ENCODE assay signal across 1 cellular context in the genomic region with DNA sequence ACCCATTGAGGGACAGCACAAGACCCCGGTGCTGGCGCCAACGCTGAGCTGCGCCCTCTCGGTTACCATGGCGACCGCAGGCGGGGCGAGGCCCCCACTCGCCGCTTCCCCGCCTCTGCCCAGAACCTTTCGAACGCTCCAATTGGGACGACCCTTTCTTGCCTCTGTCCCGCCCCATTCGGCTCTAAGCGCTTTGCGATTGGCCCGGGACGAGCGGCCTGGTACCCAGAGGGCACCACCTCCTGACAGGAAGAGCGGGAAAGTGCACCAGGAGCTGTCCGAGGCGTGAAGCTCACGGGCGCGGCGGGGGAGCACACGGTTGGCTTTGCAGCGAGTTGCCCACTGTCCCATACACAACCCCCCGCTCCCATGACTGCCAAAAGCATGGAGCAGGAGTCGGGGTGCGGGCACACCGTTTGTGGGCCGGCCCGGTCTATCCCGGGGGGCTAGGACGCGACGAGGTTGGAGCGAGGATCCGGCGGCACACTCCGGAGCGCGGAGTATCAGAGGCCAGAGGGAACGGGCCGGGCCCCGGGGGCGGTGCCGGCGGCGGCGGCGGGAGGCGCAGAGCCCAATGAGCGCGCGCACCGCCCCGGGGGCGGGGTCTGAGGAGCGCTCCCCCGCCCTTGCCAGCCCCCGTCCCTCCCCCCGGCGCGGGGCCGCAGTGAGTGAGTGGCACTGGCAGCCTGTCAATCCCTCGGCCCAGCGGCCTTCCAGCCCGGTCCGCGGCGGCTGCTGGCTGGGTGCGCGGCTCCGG.
TF ChIP-seq lines count a peak whose summit lies in the region.

No MANE protein-coding gene starts in this region.

TF ChIP-seq in HepG2, 621 proteins besides CTCF, POLR2A, EP300 and RAD21 (continued from another document and continues in another):
- TF ChIP-seq, protein P1, sequence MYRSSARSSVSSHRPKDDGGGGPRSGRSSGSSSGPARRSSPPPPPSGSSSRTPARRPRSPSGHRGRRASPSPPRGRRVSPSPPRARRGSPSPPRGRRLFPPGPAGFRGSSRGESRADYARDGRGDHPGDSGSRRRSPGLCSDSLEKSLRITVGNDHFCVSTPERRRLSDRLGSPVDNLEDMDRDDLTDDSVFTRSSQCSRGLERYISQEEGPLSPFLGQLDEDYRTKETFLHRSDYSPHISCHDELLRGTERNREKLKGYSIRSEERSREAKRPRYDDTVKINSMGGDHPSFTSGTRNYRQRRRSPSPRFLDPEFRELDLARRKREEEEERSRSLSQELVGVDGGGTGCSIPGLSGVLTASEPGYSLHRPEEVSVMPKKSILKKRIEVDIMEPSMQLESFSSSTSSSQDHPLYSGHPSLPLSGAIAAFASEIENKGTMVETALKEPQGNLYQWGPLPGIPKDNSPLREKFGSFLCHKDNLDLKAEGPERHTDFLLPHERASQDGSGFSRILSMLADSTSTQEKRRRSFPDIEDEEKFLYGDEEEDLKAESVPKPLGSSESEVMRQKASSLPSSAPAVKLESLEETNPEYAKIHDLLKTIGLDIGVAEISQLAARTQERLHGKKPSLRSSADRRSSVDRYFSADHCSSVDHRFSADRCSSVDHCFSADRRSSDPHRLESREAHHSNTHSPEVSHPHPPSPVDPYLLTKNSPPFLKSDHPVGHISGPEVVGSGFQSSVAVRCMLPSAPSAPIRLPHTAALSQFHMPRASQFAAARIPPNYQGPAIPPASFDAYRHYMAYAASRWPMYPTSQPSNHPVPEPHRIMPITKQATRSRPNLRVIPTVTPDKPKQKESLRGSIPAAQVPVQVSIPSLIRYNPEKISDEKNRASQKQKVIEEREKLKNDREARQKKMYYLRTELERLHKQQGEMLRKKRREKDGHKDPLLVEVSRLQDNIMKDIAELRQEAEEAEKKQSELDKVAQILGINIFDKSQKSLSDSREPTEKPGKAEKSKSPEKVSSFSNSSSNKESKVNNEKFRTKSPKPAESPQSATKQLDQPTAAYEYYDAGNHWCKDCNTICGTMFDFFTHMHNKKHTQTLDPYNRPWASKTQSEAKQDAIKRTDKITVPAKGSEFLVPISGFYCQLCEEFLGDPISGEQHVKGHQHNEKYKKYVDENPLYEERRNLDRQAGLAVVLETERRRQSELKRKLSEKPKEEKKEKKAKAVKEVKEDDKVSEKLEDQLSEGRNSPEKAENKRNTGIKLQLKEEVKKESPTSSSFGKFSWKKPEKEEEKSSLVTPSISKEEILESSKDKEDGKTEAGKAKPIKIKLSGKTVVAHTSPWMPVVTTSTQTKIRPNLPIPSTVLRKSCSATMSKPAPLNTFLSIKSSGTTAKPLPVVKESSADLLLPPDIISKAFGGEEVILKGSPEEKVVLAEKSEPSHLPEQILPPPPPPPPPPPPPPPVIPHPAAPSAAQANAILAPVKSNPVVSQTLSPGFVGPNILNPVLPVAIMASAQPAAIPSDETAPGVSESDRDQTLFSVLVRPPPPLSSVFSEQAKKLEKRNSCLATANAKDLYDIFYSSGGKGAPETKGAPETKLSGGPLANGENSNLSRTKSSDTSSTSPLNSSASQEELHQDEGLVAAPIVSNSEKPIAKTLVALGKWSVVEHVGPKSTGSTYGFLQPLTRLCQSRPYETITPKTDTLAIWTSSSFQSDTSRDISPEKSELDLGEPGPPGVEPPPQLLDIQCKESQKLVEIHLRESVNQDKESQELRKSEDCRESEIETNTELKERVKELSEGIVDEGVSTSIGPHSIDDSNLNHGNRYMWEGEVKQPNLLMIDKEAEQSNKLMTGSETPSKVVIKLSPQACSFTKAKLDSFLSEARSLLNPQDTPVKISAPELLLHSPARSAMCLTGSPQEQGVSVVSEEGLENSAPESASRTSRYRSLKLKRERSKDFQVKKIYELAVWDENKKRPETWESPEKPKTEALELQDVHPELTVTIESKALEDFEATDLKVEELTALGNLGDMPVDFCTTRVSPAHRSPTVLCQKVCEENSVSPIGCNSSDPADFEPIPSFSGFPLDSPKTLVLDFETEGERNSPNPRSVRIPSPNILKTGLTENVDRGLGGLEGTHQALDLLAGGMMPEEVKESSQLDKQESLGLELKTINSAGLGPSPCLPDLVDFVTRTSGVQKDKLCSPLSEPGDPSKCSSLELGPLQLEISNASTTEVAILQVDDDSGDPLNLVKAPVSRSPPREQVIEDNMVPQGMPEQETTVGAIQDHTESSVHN (CRISPR knock-in tag; IDR thresholded peaks at IDR 0.05) = peak; percentile 90; the same call in 1 of the 2 replicates
- no peak for TF ChIP-seq KDM6A (CRISPR knock-in tag; IDR thresholded peaks at IDR 0.05; ENCODE audit: low read depth)
- TF ChIP-seq SRSF4 (IDR thresholded peaks at IDR 0.05; ENCODE audit: low read depth, low read length, poor library complexity, severe bottlenecking) = no peak
- TF ChIP-seq PAF1 (CRISPR knock-in tag; IDR thresholded peaks at IDR 0.05) = no peak
- TF ChIP-seq TEAD3 (CRISPR knock-in tag; optimal IDR thresholded peaks at IDR 0.05; ENCODE audit: borderline replicate concordance) = no peak
- no peak for TF ChIP-seq NFIC (IDR thresholded peaks at IDR 0.05; ENCODE audit: low read length)
- TF ChIP-seq, protein P2, sequence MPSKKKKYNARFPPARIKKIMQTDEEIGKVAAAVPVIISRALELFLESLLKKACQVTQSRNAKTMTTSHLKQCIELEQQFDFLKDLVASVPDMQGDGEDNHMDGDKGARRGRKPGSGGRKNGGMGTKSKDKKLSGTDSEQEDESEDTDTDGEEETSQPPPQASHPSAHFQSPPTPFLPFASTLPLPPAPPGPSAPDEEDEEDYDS (CRISPR knock-in tag; IDR thresholded peaks at IDR 0.05) = peak; percentile 43; the same call in 1 of the 2 replicates
- TF ChIP-seq ZNF775 (CRISPR knock-in tag; IDR thresholded peaks at IDR 0.05; ENCODE audit: borderline replicate concordance) = peak; percentile 79
- TF ChIP-seq ZNF816 (CRISPR knock-in tag; IDR thresholded peaks at IDR 0.05; ENCODE audit: borderline replicate concordance) = peak; percentile 60; the same call in 1 of the 2 replicates
- 0 out of 2 replicates have a peak, but pooled peaks have one; percentile 77 for TF ChIP-seq SMAD1 (CRISPR knock-in tag; IDR thresholded peaks at IDR 0.05; ENCODE audit: borderline replicate concordance, low read depth)
- peak; percentile 90; the same call in 1 of the 2 replicates for TF ChIP-seq ZNF577 (CRISPR knock-in tag; IDR thresholded peaks at IDR 0.05; ENCODE audit: borderline replicate concordance, low read depth)
- TF ChIP-seq ZNF552 (CRISPR knock-in tag; IDR thresholded peaks at IDR 0.05; ENCODE audit: borderline replicate concordance) = peak; percentile 98
- no peak for TF ChIP-seq ZNF136 (CRISPR knock-in tag; IDR thresholded peaks at IDR 0.05; ENCODE audit: low read depth)
- TF ChIP-seq SETDB1 (CRISPR knock-in tag; IDR thresholded peaks at IDR 0.05; ENCODE audit: borderline replicate concordance) = no peak; the same call in 1 of the 2 replicates
- TF ChIP-seq, protein P3, sequence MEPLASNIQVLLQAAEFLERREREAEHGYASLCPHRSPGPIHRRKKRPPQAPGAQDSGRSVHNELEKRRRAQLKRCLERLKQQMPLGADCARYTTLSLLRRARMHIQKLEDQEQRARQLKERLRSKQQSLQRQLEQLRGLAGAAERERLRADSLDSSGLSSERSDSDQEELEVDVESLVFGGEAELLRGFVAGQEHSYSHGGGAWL (CRISPR knock-in tag; IDR thresholded peaks at IDR 0.05) = peak; percentile 96
- TF ChIP-seq, protein P4, sequence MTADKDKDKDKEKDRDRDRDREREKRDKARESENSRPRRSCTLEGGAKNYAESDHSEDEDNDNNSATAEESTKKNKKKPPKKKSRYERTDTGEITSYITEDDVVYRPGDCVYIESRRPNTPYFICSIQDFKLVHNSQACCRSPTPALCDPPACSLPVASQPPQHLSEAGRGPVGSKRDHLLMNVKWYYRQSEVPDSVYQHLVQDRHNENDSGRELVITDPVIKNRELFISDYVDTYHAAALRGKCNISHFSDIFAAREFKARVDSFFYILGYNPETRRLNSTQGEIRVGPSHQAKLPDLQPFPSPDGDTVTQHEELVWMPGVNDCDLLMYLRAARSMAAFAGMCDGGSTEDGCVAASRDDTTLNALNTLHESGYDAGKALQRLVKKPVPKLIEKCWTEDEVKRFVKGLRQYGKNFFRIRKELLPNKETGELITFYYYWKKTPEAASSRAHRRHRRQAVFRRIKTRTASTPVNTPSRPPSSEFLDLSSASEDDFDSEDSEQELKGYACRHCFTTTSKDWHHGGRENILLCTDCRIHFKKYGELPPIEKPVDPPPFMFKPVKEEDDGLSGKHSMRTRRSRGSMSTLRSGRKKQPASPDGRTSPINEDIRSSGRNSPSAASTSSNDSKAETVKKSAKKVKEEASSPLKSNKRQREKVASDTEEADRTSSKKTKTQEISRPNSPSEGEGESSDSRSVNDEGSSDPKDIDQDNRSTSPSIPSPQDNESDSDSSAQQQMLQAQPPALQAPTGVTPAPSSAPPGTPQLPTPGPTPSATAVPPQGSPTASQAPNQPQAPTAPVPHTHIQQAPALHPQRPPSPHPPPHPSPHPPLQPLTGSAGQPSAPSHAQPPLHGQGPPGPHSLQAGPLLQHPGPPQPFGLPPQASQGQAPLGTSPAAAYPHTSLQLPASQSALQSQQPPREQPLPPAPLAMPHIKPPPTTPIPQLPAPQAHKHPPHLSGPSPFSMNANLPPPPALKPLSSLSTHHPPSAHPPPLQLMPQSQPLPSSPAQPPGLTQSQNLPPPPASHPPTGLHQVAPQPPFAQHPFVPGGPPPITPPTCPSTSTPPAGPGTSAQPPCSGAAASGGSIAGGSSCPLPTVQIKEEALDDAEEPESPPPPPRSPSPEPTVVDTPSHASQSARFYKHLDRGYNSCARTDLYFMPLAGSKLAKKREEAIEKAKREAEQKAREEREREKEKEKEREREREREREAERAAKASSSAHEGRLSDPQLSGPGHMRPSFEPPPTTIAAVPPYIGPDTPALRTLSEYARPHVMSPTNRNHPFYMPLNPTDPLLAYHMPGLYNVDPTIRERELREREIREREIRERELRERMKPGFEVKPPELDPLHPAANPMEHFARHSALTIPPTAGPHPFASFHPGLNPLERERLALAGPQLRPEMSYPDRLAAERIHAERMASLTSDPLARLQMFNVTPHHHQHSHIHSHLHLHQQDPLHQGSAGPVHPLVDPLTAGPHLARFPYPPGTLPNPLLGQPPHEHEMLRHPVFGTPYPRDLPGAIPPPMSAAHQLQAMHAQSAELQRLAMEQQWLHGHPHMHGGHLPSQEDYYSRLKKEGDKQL (CRISPR knock-in tag; IDR thresholded peaks at IDR 0.05; ENCODE audit: low read depth) = peak; percentile 67; the same call in 1 of the 2 replicates
- TF ChIP-seq, protein P5, sequence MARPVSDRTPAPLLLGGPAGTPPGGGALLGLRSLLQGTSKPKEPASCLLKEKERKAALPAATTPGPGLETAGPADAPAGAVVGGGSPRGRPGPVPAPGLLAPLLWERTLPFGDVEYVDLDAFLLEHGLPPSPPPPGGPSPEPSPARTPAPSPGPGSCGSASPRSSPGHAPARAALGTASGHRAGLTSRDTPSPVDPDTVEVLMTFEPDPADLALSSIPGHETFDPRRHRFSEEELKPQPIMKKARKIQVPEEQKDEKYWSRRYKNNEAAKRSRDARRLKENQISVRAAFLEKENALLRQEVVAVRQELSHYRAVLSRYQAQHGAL (CRISPR knock-in tag; IDR thresholded peaks at IDR 0.05; ENCODE audit: not compliant biosample characterization) = peak; percentile 37
- TF ChIP-seq ZNF761 (CRISPR knock-in tag; conservative IDR thresholded peaks at IDR 0.05) = peak; percentile 94; the same call in 1 of the 2 replicates
- TF ChIP-seq TAF1 (CRISPR knock-in tag; IDR thresholded peaks at IDR 0.05) = peak; percentile 55; the same call in 1 of the 2 replicates
- TF ChIP-seq ZFYVE20 (CRISPR knock-in tag; IDR thresholded peaks at IDR 0.05; ENCODE audit: borderline replicate concordance, low read depth) = peak; percentile 98
- no peak for TF ChIP-seq ZNF12 (CRISPR knock-in tag; IDR thresholded peaks at IDR 0.05)
- TF ChIP-seq ZNF337 (CRISPR knock-in tag; IDR thresholded peaks at IDR 0.05; ENCODE audit: borderline replicate concordance, low read depth) = no peak
- TF ChIP-seq ZNF530 (CRISPR knock-in tag; IDR thresholded peaks at IDR 0.05; ENCODE audit: low read depth) = peak; percentile 92
- TF ChIP-seq, protein P6, sequence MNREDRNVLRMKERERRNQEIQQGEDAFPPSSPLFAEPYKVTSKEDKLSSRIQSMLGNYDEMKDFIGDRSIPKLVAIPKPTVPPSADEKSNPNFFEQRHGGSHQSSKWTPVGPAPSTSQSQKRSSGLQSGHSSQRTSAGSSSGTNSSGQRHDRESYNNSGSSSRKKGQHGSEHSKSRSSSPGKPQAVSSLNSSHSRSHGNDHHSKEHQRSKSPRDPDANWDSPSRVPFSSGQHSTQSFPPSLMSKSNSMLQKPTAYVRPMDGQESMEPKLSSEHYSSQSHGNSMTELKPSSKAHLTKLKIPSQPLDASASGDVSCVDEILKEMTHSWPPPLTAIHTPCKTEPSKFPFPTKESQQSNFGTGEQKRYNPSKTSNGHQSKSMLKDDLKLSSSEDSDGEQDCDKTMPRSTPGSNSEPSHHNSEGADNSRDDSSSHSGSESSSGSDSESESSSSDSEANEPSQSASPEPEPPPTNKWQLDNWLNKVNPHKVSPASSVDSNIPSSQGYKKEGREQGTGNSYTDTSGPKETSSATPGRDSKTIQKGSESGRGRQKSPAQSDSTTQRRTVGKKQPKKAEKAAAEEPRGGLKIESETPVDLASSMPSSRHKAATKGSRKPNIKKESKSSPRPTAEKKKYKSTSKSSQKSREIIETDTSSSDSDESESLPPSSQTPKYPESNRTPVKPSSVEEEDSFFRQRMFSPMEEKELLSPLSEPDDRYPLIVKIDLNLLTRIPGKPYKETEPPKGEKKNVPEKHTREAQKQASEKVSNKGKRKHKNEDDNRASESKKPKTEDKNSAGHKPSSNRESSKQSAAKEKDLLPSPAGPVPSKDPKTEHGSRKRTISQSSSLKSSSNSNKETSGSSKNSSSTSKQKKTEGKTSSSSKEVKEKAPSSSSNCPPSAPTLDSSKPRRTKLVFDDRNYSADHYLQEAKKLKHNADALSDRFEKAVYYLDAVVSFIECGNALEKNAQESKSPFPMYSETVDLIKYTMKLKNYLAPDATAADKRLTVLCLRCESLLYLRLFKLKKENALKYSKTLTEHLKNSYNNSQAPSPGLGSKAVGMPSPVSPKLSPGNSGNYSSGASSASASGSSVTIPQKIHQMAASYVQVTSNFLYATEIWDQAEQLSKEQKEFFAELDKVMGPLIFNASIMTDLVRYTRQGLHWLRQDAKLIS (CRISPR knock-in tag; IDR thresholded peaks at IDR 0.05) = no peak
- TF ChIP-seq ZBTB1 (CRISPR knock-in tag; IDR thresholded peaks at IDR 0.05; ENCODE audit: borderline replicate concordance) = no peak
- TF ChIP-seq MAF1 (CRISPR knock-in tag; IDR thresholded peaks at IDR 0.05; ENCODE audit: borderline replicate concordance) = peak; percentile 74; the same call in 1 of the 2 replicates
- TF ChIP-seq ZNF292 (CRISPR knock-in tag; IDR thresholded peaks at IDR 0.05; ENCODE audit: borderline replicate concordance, low read depth) = no peak
- TF ChIP-seq HNF4A (CRISPR knock-in tag; IDR thresholded peaks at IDR 0.05) = no peak
- TF ChIP-seq, protein P7, sequence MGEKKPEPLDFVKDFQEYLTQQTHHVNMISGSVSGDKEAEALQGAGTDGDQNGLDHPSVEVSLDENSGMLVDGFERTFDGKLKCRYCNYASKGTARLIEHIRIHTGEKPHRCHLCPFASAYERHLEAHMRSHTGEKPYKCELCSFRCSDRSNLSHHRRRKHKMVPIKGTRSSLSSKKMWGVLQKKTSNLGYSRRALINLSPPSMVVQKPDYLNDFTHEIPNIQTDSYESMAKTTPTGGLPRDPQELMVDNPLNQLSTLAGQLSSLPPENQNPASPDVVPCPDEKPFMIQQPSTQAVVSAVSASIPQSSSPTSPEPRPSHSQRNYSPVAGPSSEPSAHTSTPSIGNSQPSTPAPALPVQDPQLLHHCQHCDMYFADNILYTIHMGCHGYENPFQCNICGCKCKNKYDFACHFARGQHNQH (CRISPR knock-in tag; IDR thresholded peaks at IDR 0.05) = peak; percentile 86
